In the genomic region with DNA sequence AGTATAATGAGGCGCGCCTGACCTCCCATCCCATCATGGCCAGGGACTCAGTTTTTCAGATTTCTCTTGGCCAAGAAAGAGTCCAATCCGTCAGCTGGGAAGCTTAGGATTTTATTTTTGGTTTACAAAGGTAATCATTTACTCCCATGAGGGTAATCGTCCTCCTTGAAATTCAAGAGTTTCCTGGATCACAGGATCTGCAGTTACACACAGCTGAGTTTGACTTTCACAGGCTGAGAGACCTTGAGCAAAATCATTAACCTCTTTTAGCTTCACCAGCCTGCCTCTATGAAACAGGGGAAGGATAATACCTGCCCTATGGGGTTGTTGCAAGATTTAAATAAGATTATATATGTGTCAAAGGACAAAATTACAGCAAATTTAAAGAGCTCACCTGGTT, we compare ENCODE assay signal across 25 cellular contexts.
"Had no signal": no experiment of that assay in that cellular context is flagged by ENCODE, and none has a peak within 500 bp of the region (broad histone marks: within the 10 kb centered on the region; RNA-seq: fewer than 3 reads in every experiment).

No MANE protein-coding gene starts in this region.

- H3K36me3 ChIP-seq: esophagus muscularis mucosa, heart left ventricle, stomach, thyroid gland, WERI-Rb-1 had no signal

- H3K9me3 ChIP-seq: body of pancreas, esophagus muscularis mucosa, heart left ventricle, stomach, thyroid gland had no signal

- DNase-seq: activated CD4-positive, alpha-beta T cell treated with anti-CD3 and anti-CD28 coated beads for 48 hours; activated CD4-positive, alpha-beta T cell treated with anti-CD3 and anti-CD28 coated beads, Interleukin-2, amount 50 U/mL, for 48 hours; activated CD8-positive, alpha-beta memory T cell treated with anti-CD3 and anti-CD28 coated beads for 24 hours; activated effector memory CD4-positive, alpha-beta T cell treated with Interleukin-2 at 50 U/mL for 16 hours; activated naive CD4-positive, alpha-beta T cell treated with Interleukin-2 at 50 U/mL for 16 hours; aorta; body of pancreas; dorsolateral prefrontal cortex; effector memory CD8-positive, alpha-beta T cell; foreskin keratinocyte; heart left ventricle; kidney glomerular epithelial cell; mammary epithelial cell; naive thymus-derived CD4-positive, alpha-beta T cell; occipital lobe; right cardiac atrium; stimulated activated CD4-positive, alpha-beta T cell treated with anti-CD3 and anti-CD28 coated beads, Interleukin-15, amount 100 ng/mL, for 24 hours; stimulated activated CD4-positive, alpha-beta T cell treated with anti-CD3 and anti-CD28 coated beads, Interleukin-2, amount 100 ng/mL, for 24 hours; stimulated activated naive B cell treated with anti-CD40 and anti-IgM and Interleukin-4, amounts not matched to agents 10 μg/mL and 1 μg/mL and 100 μg/mL, for 72 hours; stomach; thyroid gland; WERI-Rb-1 had no signal

- ATAC-seq: activated CD4-positive, CD25-positive, alpha-beta regulatory T cell treated with anti-CD3 and anti-CD28 coated beads, Interleukin-2, amount 50 U/mL, for 24 hours; body of pancreas; effector memory CD8-positive, alpha-beta T cell; foreskin keratinocyte; heart left ventricle; naive thymus-derived CD4-positive, alpha-beta T cell; right cardiac atrium; stimulated activated naive B cell treated with anti-CD40 and anti-IgM and Interleukin-4, amounts not matched to agents 10 μg/mL and 1 μg/mL and 100 μg/mL, for 72 hours had no signal

- H3K27ac ChIP-seq: body of pancreas, coronary artery, dorsolateral prefrontal cortex, esophagus muscularis mucosa, foreskin keratinocyte, heart left ventricle, thyroid gland, WERI-Rb-1 had no signal

- H3K4me1 ChIP-seq: body of pancreas, thyroid gland had no signal

- H3K4me3 ChIP-seq: body of pancreas, coronary artery, dorsolateral prefrontal cortex, esophagus muscularis mucosa, heart left ventricle, stomach, thyroid gland had no signal
